1 cellular context compared by ENCODE assay signal in genomic region chr2:16632615-16633014, GRCh38.
TF ChIP-seq lines count a peak whose summit lies in the region.

No MANE protein-coding gene starts in this region.

TF ChIP-seq in GM23338, 12 proteins besides CTCF, POLR2A, EP300 and RAD21 (continued from another document):
- no peak for TF ChIP-seq REST (IDR thresholded peaks at IDR 0.05; ENCODE audit: unreplicated experiment)
- no peak for TF ChIP-seq NANOG (IDR thresholded peaks at IDR 0.05; ENCODE audit: borderline replicate concordance)
